In the genomic region with DNA sequence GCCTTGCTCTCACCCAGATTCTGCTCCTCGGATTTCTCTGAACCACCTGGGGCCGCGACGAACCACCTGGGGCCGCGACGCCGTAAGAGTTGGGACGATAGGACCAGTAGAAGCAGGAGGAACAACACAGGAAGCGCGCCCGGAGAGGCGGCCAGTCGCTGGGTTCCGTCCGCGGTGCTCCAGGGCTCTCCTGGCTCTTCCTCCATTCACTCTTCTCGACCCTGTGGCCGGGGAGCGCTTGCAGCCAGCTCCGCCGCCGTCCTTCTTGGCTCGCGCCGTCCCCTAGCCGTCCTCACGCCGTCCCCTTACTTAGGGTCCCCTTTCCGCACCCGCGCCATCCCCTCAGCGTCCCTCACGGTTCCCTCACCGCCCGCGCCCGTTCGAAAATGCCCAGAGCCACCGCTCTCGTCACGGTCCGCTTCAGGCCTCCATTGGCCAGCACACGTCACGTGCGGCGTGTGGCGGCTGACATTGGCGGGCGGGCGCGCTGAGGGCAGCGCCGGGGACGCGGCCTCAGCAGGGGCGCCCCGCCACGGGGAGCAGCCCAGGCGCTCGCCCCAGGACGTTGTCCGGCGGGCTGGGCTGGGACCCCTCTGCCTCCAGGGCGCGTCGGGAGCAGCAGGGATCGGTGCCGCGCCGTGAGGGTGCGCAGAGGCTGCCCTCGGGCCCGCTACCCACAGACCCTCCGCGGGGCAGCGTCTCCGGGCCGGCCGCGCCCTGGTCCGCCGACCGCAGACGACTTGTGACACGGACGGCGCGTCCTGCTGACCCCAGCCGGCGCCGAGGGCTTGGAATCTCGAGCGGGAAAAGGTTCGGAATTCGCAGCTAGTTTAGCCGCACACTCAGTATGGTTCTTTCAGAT, we compare ENCODE assay signal across 8 cellular contexts. TPM values are rescaled to one million over a fixed set of nuclear protein-coding genes. Genes with fewer than 3 reads are reported as not detected.
DNase-seq lines count a peak whose midpoint lies in the region; ATAC-seq and TF ChIP-seq lines count a peak whose summit lies in the region.

No MANE protein-coding gene starts in this region.

- TF ChIP-seq POLR2A in GM10847 (IDR thresholded peaks at IDR 0.05; ENCODE audit: extremely low read depth, insufficient read length): peak; percentile 87
- peak; percentile 89 for TF ChIP-seq POLR2A in NB4 (IDR thresholded peaks at IDR 0.05; ENCODE audit: extremely low read depth, insufficient read length)
- peak in 1 of 2 donors; percentile 65 for TF ChIP-seq POLR2A in vagina (IDR thresholded peaks at IDR 0.05)

- H3K4me3 ChIP-seq in NB4 (ENCODE audit: low read depth, low read length): peak overlapping the region; percentile 74
- peak overlapping the region; percentile 76 to 87 for H3K4me3 ChIP-seq in right atrium auricular region
- H3K4me3 ChIP-seq in vagina: peak overlapping the region; percentile 76 to 87

- H3K4me1 ChIP-seq in right atrium auricular region (peaks cover 0 to 24% of the 10 kb centered on the region in 2 donors), vagina (peaks cover 17% of the 10 kb centered on the region)

- H3K9me3 ChIP-seq in right atrium auricular region (no peaks in the 10 kb centered on the region), vagina (no peaks in the 10 kb centered on the region)

- intact Hi-C loops in vagina (cut with DNase I): no loop called here

- DNase-seq in NB4 (ENCODE audit: low read depth) (peak; percentile 91), T follicular helper cell (ENCODE audit: low read depth) (peak; percentile 68), amniotic epithelial cell (ENCODE audit: low read depth) (peak; percentile 71), right atrium auricular region (ENCODE audit: low spot score) (peak; percentile 90), pulmonary artery endothelial cell (ENCODE audit: low read depth, low spot score) (peak; percentile 43), vagina (ENCODE audit: extremely low spot score in 2 of 2) (no peak)

- H3K36me3 ChIP-seq in right atrium auricular region (no peaks in the 10 kb centered on the region), vagina (no peaks in the 10 kb centered on the region)

- ATAC-seq in HG02571 (IDR thresholded peaks at IDR 0.05; ENCODE audit: unreplicated experiment): peak; percentile 98

- H3K27me3 ChIP-seq in right atrium auricular region (no peaks in the 10 kb centered on the region), vagina (no peaks in the 10 kb centered on the region)

- H3K27ac ChIP-seq in right atrium auricular region (peak overlapping the region; percentile 87 to 94), vagina (peak overlapping the region; percentile 68)

- no peak for TF ChIP-seq CTCF in NB4 (IDR thresholded peaks at IDR 0.05; ENCODE audit: low read depth, low read length)
- no peak for TF ChIP-seq CTCF in right atrium auricular region (IDR thresholded peaks at IDR 0.05)
- TF ChIP-seq CTCF in vagina (IDR thresholded peaks at IDR 0.05): no peak

RNA-seq across cellular contexts. Expression of a gene that starts 53.7 kb away (rescaled TPM):
- total RNA-seq in right atrium auricular region: 10 to 100 TPM in 1 of 2 donors, 1 to 10 TPM in 1; 9.6 to 10.2 TPM
- total RNA-seq in pulmonary artery endothelial cell: 8.3 and 8.8 TPM in 2 replicates
- total RNA-seq in vagina: 13.0 TPM

Comparison
In these comparisons a context has a peak if more than half of its experiments do, and no peak if none do; other contexts are left out.
1. DNase-seq: peak in NB4 (single experiment), T follicular helper cell (single experiment), amniotic epithelial cell (single experiment), right atrium auricular region (single experiment) and pulmonary artery endothelial cell (single experiment); none in vagina (0 of 2).
2. Peak in every context shown above with its lines, with median percentiles within 50 percentile points of each other: H3K4me3 ChIP-seq.